1 cellular context compared by ENCODE assay signal in genomic region chr3:197559662-197560061, GRCh38.
TF ChIP-seq lines count a peak whose summit lies in the region.

No MANE protein-coding gene starts in this region.

TF ChIP-seq in K562, 482 proteins besides CTCF, POLR2A, EP300 and RAD21 (continued from another document):
- TF ChIP-seq ZHX1 (conservative IDR thresholded peaks at IDR 0.05; ENCODE audit: low read length) = no peak
- no peak for TF ChIP-seq HMG20B (CRISPR knock-in tag; IDR thresholded peaks at IDR 0.05)
- no peak for TF ChIP-seq HIVEP1 (CRISPR knock-in tag; IDR thresholded peaks at IDR 0.05)
